Comparison of ENCODE assay signal across 8 cellular contexts in genomic region chr3:57983734-57984518, GRCh38. TPM values are rescaled to one million over a fixed set of nuclear protein-coding genes. Genes with fewer than 3 reads are reported as not detected.
DNase-seq lines count a peak whose midpoint lies in the region; ATAC-seq and TF ChIP-seq lines count a peak whose summit lies in the region.

No MANE protein-coding gene starts in this region.

- H3K27me3 ChIP-seq in GM06990 (replicated peaks; ENCODE audit: control insufficient read depth, insufficient read depth, low read length), result no peaks in the 10 kb centered on the region
- no peaks in the 10 kb centered on the region for H3K27me3 ChIP-seq in GM23338 (ENCODE audit: insufficient read depth)
- H3K27me3 ChIP-seq in osteoblast (ENCODE audit: insufficient read depth, low read length), result no peaks in the 10 kb centered on the region

- H3K36me3 ChIP-seq in GM06990 (ENCODE audit: control insufficient read depth, insufficient read depth, low read length) (no peaks in the 10 kb centered on the region), GM23338 (ENCODE audit: insufficient read depth) (no peaks in the 10 kb centered on the region), osteoblast (ENCODE audit: insufficient read depth, low read length) (no peaks in the 10 kb centered on the region)

- H3K4me3 ChIP-seq in GM06990 (replicated peaks; ENCODE audit: low read depth, low read length) (no peak overlapping the region), GM23338 (no peak overlapping the region), osteoblast (ENCODE audit: insufficient read depth, low read length) (no peak overlapping the region)

- no peaks in the 10 kb centered on the region for H3F3A ChIP-seq in GM23338 (replicated peaks; ENCODE audit: low read depth)

- H3K4me1 Mint-ChIP-seq in GM23338, result peaks cover 9% of the 10 kb centered on the region; the same call in 2 of the 3 replicates

- in situ Hi-C loops in G401 (cut with HindIII; ENCODE audit: low sequenced_read_pairs), result no loop called here

- TF ChIP-seq CTCF in GM06990 (IDR thresholded peaks at IDR 0.05; ENCODE audit: insufficient read depth, low read length, poor library complexity, severe bottlenecking) (no peak), GM23338 (conservative IDR thresholded peaks at IDR 0.05; ENCODE audit: low read depth in 2 of 2) (no peak), osteoblast (IDR thresholded peaks at IDR 0.05; ENCODE audit: extremely low read depth, low read depth, low read length) (no peak)

- H3K36me3 Mint-ChIP-seq in GM23338 (ENCODE audit: low read depth), result no peaks in the 10 kb centered on the region

- no peak overlapping the region for H3K27ac ChIP-seq in GM23338 (ENCODE audit: low read depth)
- H3K27ac ChIP-seq in osteoblast (ENCODE audit: low read depth, low read length), result peak overlapping the region; percentile 50

- no peak overlapping the region for H3K4me2 ChIP-seq in GM23338
- peak overlapping the region; percentile 33 for H3K4me2 ChIP-seq in osteoblast (ENCODE audit: insufficient read depth, low read length)

- H3K4me1 ChIP-seq in GM23338 (ENCODE audit: insufficient read depth) (no peaks in the 10 kb centered on the region), osteoblast (ENCODE audit: insufficient read depth, low read length) (peaks cover 14% of the 10 kb centered on the region)

- no peaks in the 10 kb centered on the region for H3K9me3 ChIP-seq in osteoblast (ENCODE audit: low read depth, low read length)

- H3K9me3 Mint-ChIP-seq in GM23338, result peaks cover 3% of the 10 kb centered on the region; the same call in 1 of the 3 replicates

- H3K9me2 ChIP-seq in GM23338 (ENCODE audit: insufficient read depth), result no peaks in the 10 kb centered on the region

- H3K4me3 Mint-ChIP-seq in GM23338, result no peak overlapping the region

- DNase-seq in GM06990 (ENCODE audit: extremely low read depth, insufficient read length) (peak; percentile 80), GM23338 (ENCODE audit: low spot score) (no peak), LHCN-M2 (ENCODE audit: low read depth) (peak; percentile 86), osteoblast (ENCODE audit: insufficient read length, low spot score, missing footprints) (peak; percentile 83), G401 (ENCODE audit: low spot score) (no peak), putamen (ENCODE audit: low spot score) (no peak)
- DNase-seq in activated CD4-positive, alpha-beta T cell treated with anti-CD3 and anti-CD28 coated beads for 4 hours, result peak; percentile 29 to 44

- H2AFZ ChIP-seq in GM23338 (peak overlapping the region; percentile 69; the same call in 1 of the 2 replicates), osteoblast (ENCODE audit: low read length) (peak overlapping the region; percentile 42)

- no peak overlapping the region for H3K27ac Mint-ChIP-seq in GM23338

- H4K20me1 ChIP-seq in GM23338 (replicated peaks; ENCODE audit: insufficient read depth) (no peaks in the 10 kb centered on the region), osteoblast (ENCODE audit: insufficient read depth, low read length) (no peaks in the 10 kb centered on the region)

- ATAC-seq in GM23338 (peak; percentile 76), esophagus mucosa (peak; percentile 89)

- H3K79me2 ChIP-seq in GM23338 (replicated peaks; ENCODE audit: insufficient read depth) (no peaks in the 10 kb centered on the region), osteoblast (ENCODE audit: insufficient read depth, low read length) (no peaks in the 10 kb centered on the region)

- H3K27me3 Mint-ChIP-seq in GM23338 (ENCODE audit: insufficient read depth, low read depth, poor library complexity), result no peaks in the 10 kb centered on the region

TF ChIP-seq in GM23338, 12 proteins besides CTCF, POLR2A, EP300 and RAD21 (continues in another document):
- TF ChIP-seq POLR2AphosphoS5 (IDR thresholded peaks at IDR 0.05; ENCODE audit: low read depth) (no peak), ZNF114 (CRISPR knock-in tag; IDR thresholded peaks at IDR 0.05) (no peak), REST (IDR thresholded peaks at IDR 0.05; ENCODE audit: unreplicated experiment) (no peak), ZNF331 (CRISPR knock-in tag; IDR thresholded peaks at IDR 0.05; ENCODE audit: low read depth) (no peak), CREB1 (CRISPR knock-in tag; IDR thresholded peaks at IDR 0.05; ENCODE audit: low read depth) (no peak)

RNA-seq across cellular contexts. Expression of gene FLNB, which starts 24.3 kb away (rescaled TPM):
- 155 and 179 TPM in 2 replicates for total RNA-seq in GM23338 (2014; rRNA removed; shearing (Covaris generic))
- polyA plus RNA-seq in GM23338 (2016; fragmentation: Nextera tagmentation; extraction: Ambion mirVana), result 36.5 and 39.7 TPM in 2 replicates
- total RNA-seq in LHCN-M2 (2014; rRNA removed), result 46.1 and 47.5 TPM in 2 replicates
- 106 TPM for polyA plus RNA-seq in LHCN-M2 (2012)
- 124 TPM for total RNA-seq in esophagus mucosa
- 259 and 274 TPM in 2 replicates for total RNA-seq in osteoblast
- total RNA-seq in G401 (2014; rRNA removed; shearing (Covaris generic)), result 140 and 146 TPM in 2 replicates

Comparison
In these comparisons a context has a peak if more than half of its experiments do, and no peak if none do; other contexts are left out.
1. DNase-seq: peak in GM06990 (single experiment), LHCN-M2 (single experiment), activated CD4-positive, alpha-beta T cell treated with anti-CD3 and anti-CD28 coated beads for 4 hours (2 of 2) and osteoblast (single experiment); none in GM23338 (single experiment), G401 (single experiment) and putamen (single experiment).